Comparison of ENCODE assay signal across 15 cellular contexts in the genomic region with DNA sequence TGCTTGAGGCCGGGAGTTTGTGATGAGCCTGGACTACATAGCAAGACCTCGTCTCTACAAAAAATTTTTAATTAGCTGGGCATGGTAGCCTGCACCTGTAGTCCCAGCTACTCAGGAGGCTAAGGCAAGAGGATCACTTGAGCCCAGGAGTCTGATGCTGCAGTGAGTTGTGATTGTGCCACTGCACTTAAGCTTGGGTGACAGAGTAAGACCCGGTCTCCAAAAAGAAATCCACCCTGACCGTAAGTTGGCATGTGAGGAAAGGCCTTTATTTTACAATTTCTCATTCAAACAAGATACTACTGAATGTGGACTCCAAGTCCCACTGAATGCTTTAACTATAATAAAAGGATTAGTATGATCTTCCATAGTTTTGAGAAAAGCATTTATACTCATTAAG. TPM values are rescaled to one million over a fixed set of nuclear protein-coding genes. Genes with fewer than 3 reads are reported as not detected.
DNase-seq lines count a peak whose midpoint lies in the region; ATAC-seq, FAIRE-seq and TF ChIP-seq lines count a peak whose summit lies in the region.
"Had no signal": no experiment of that assay in that cellular context is flagged by ENCODE, and none has a peak within 500 bp of the region (broad histone marks: within the 10 kb centered on the region; RNA-seq: fewer than 3 reads in every experiment).

No MANE protein-coding gene starts in this region.

- H3K4me3 ChIP-seq in K562: no peak overlapping the region
- no peak overlapping the region for H3K4me3 ChIP-seq in WERI-Rb-1 (ENCODE audit: low read depth, low read length)
- H3K4me3 ChIP-seq: HAP-1 had no signal

- 89% methylated on average over 4 of the region's 4 CpGs for WGBS in K562 (ENCODE audit: insufficient coverage, low coverage, missing lambda C conversion rate)

- POLR2A ChIA-PET in K562 (lab: Yijun Ruan, JAX): interaction anchor here (0.8 kb wide), 1 partner anchor 14 kb away, joined by 6 read pairs; no protein-coding TSS in a partner anchor

- H3K36me3 Mint-ChIP-seq in activated naive CD4-positive, alpha-beta T cell treated with anti-CD3 and anti-CD28 coated beads, Interleukin-2, amount 50 U/mL, for 24 hours: peaks cover 13% of the 10 kb centered on the region
- peaks cover 43% of the 10 kb centered on the region for H3K36me3 Mint-ChIP-seq in stimulated activated naive CD8-positive, alpha-beta T cell treated with anti-CD3 and anti-CD28 coated beads, Interleukin-15, Interleukin-2, amounts not matched to agents 100 ng/mL and 50 ng/mL, for 24 hours (ENCODE audit: low read depth)

- no peak overlapping the region for H3K9ac ChIP-seq in K562 (ENCODE audit: insufficient read depth in 1 of 2, low read depth in 2 of 2, low read length in 2 of 2)

- FAIRE-seq in K562 (lab: Jason Lieb, UNC): no peak
- FAIRE-seq: D721Med, G401.6, GM12891, GM19239 had no signal

- H3K9me1 ChIP-seq in K562 (ENCODE audit: control insufficient read depth, insufficient read depth, low read length): no peaks in the 10 kb centered on the region

- peak overlapping the region; percentile 35 for H3K27ac Mint-ChIP-seq in activated naive CD4-positive, alpha-beta T cell treated with anti-CD3 and anti-CD28 coated beads, Interleukin-2, amount 50 U/mL, for 24 hours
- H3K27ac Mint-ChIP-seq in stimulated activated naive CD8-positive, alpha-beta T cell treated with anti-CD3 and anti-CD28 coated beads, Interleukin-15, Interleukin-2, amounts not matched to agents 100 ng/mL and 50 ng/mL, for 24 hours: peak overlapping the region; percentile 0
- no peak overlapping the region for H3K27ac Mint-ChIP-seq in stimulated activated naive CD8-positive, alpha-beta T cell treated with anti-CD3 and anti-CD28 coated beads, Interleukin-15, amount 100 ng/mL, for 72 hours
- H3K27ac Mint-ChIP-seq: B cell had no signal

- no peak overlapping the region for H3K27ac ChIP-seq in K562 (ENCODE audit: extremely low read depth, low read depth, low read length)
- no peak overlapping the region for H3K27ac ChIP-seq in WERI-Rb-1

- H3K9me3 ChIP-seq in K562 (replicated peaks; ENCODE audit: control insufficient read depth, insufficient read depth, low read depth, low read length): no peaks in the 10 kb centered on the region
- H3K9me3 ChIP-seq in WERI-Rb-1 (ENCODE audit: severe bottlenecking): no peaks in the 10 kb centered on the region
- H3K9me3 ChIP-seq: Caco-2, HAP-1 had no signal

- H3K27me3 ChIP-seq in K562 (ENCODE audit: control insufficient read depth in 2 of 2, insufficient read depth in 2 of 2, low read length in 2 of 2) (no peaks in the 10 kb centered on the region), WERI-Rb-1 (ENCODE audit: insufficient read depth, low read depth, severe bottlenecking) (no peaks in the 10 kb centered on the region)

- in situ Hi-C loops in K562 (cut with MboI): no loop called here

- no peaks in the 10 kb centered on the region for H3K27me3 Mint-ChIP-seq in activated naive CD4-positive, alpha-beta T cell treated with anti-CD3 and anti-CD28 coated beads, Interleukin-2, amount 50 U/mL, for 24 hours
- no peaks in the 10 kb centered on the region for H3K27me3 Mint-ChIP-seq in stimulated activated naive CD8-positive, alpha-beta T cell treated with anti-CD3 and anti-CD28 coated beads, Interleukin-15, Interleukin-2, amounts not matched to agents 100 ng/mL and 50 ng/mL, for 24 hours
- no peaks in the 10 kb centered on the region for H3K27me3 Mint-ChIP-seq in stimulated activated naive CD8-positive, alpha-beta T cell treated with anti-CD3 and anti-CD28 coated beads, Interleukin-15, amount 100 ng/mL, for 72 hours
- H3K27me3 Mint-ChIP-seq: B cell; CD4-positive, CD25-positive, alpha-beta regulatory T cell had no signal

- no TSS peak for BruUV-seq in K562 (replicated peaks; lab: Mats Ljungman, UMichigan)

- no peak overlapping the region for H2AFZ ChIP-seq in K562 (ENCODE audit: low read depth, low read length)

- no peak for ATAC-seq in stimulated activated naive CD8-positive, alpha-beta T cell treated with anti-CD3 and anti-CD28 coated beads, Interleukin-15, amount 100 ng/mL, for 72 hours
- no peak for ATAC-seq in K562

- peaks cover 8% of the 10 kb centered on the region for H3K4me1 Mint-ChIP-seq in activated naive CD4-positive, alpha-beta T cell treated with anti-CD3 and anti-CD28 coated beads, Interleukin-2, amount 50 U/mL, for 24 hours
- H3K4me1 Mint-ChIP-seq in stimulated activated naive CD8-positive, alpha-beta T cell treated with anti-CD3 and anti-CD28 coated beads, Interleukin-15, Interleukin-2, amounts not matched to agents 100 ng/mL and 50 ng/mL, for 24 hours (ENCODE audit: low read depth): peaks cover 9% of the 10 kb centered on the region
- peaks cover 8% of the 10 kb centered on the region for H3K4me1 Mint-ChIP-seq in stimulated activated naive CD8-positive, alpha-beta T cell treated with anti-CD3 and anti-CD28 coated beads, Interleukin-15, amount 100 ng/mL, for 72 hours
- H3K4me1 Mint-ChIP-seq: B cell had no signal

- no peak overlapping the region for H3K4me3 Mint-ChIP-seq in activated naive CD4-positive, alpha-beta T cell treated with anti-CD3 and anti-CD28 coated beads, Interleukin-2, amount 50 U/mL, for 24 hours
- no peak overlapping the region for H3K4me3 Mint-ChIP-seq in stimulated activated naive CD8-positive, alpha-beta T cell treated with anti-CD3 and anti-CD28 coated beads, Interleukin-15, Interleukin-2, amounts not matched to agents 100 ng/mL and 50 ng/mL, for 24 hours
- no peak overlapping the region for H3K4me3 Mint-ChIP-seq in stimulated activated naive CD8-positive, alpha-beta T cell treated with anti-CD3 and anti-CD28 coated beads, Interleukin-15, amount 100 ng/mL, for 72 hours
- H3K4me3 Mint-ChIP-seq: B cell; CD4-positive, CD25-positive, alpha-beta regulatory T cell had no signal

- no peaks in the 10 kb centered on the region for H3K4me1 ChIP-seq in K562 (replicated peaks in 1 of 2; ENCODE audit: control insufficient read depth in 2 of 2, insufficient read depth in 2 of 2, low read length in 2 of 2)
- H3K4me1 ChIP-seq: Caco-2, HAP-1 had no signal

- H4K20me1 ChIP-seq in K562 (replicated peaks; ENCODE audit: control insufficient read depth, insufficient read depth, low read length): no peaks in the 10 kb centered on the region

- DNase-seq in activated naive CD4-positive, alpha-beta T cell (lab: John Stamatoyannopoulos, UW): no peak
- DNase-seq in stimulated activated naive CD8-positive, alpha-beta T cell treated with anti-CD3 and anti-CD28 coated beads, Interleukin-15, amount 100 ng/mL, for 72 hours: no peak
- no peak for DNase-seq in K562 (ENCODE audit: extremely low read depth in 1 of 4, low spot score in 3 of 4)
- DNase-seq in WERI-Rb-1: no peak
- DNase-seq: C1 segment of cervical spinal cord; Caco-2; CD4-positive, CD25-positive, alpha-beta regulatory T cell had no signal

- CTCF ChIA-PET in K562 (lab: Yijun Ruan, JAX; ENCODE audit: low intra/inter-chr PET ratio): no interaction called here

- H3K36me3 ChIP-seq in K562 (ENCODE audit: control insufficient read depth, insufficient read depth, low read length) (peaks cover 38% of the 10 kb centered on the region; the same call in 2 of the 3 replicates), WERI-Rb-1 (peaks cover 22% of the 10 kb centered on the region)

- TF ChIP-seq EP300 in K562 (IDR thresholded peaks at IDR 0.05; ENCODE audit: low read length): no peak

- no peak for TF ChIP-seq POLR2A in K562 (conservative IDR thresholded peaks at IDR 0.05)

- no peak for TF ChIP-seq CTCF in K562 (IDR thresholded peaks at IDR 0.05 in 2 of 3, conservative IDR thresholded peaks at IDR 0.05 in 1 of 3; ENCODE audit: insufficient read depth in 2 of 3, low read depth in 1 of 3, low read length in 3 of 3)
- no peak for TF ChIP-seq CTCF in WERI-Rb-1 (IDR thresholded peaks at IDR 0.05; ENCODE audit: low read depth, low read length)

- no peak for TF ChIP-seq RAD21 in K562 (CRISPR knock-in tag; conservative IDR thresholded peaks at IDR 0.05 in 1 of 2, IDR thresholded peaks at IDR 0.05 in 1 of 2)

- H3K4me2 ChIP-seq in K562 (ENCODE audit: insufficient read depth, low read length): no peak overlapping the region

- intact Hi-C loops in K562 (cut with micrococcal nuclease): no loop called here

- no peaks in the 10 kb centered on the region for H3K9me3 Mint-ChIP-seq in activated naive CD4-positive, alpha-beta T cell treated with anti-CD3 and anti-CD28 coated beads, Interleukin-2, amount 50 U/mL, for 24 hours
- no peaks in the 10 kb centered on the region for H3K9me3 Mint-ChIP-seq in stimulated activated naive CD8-positive, alpha-beta T cell treated with anti-CD3 and anti-CD28 coated beads, Interleukin-15, Interleukin-2, amounts not matched to agents 100 ng/mL and 50 ng/mL, for 24 hours
- H3K9me3 Mint-ChIP-seq in stimulated activated naive CD8-positive, alpha-beta T cell treated with anti-CD3 and anti-CD28 coated beads, Interleukin-15, amount 100 ng/mL, for 72 hours: no peaks in the 10 kb centered on the region

- H3K79me2 ChIP-seq in K562 (ENCODE audit: control insufficient read depth, insufficient read depth, low read length): no peaks in the 10 kb centered on the region

RNA-seq across cellular contexts. Expression of gene PSMA6, which starts 27.3 kb away (rescaled TPM):
- total RNA-seq in K562 (2011; cell fraction: chromatin; rRNA removed; ENCODE audit: low replicate concordance): 38.7 and 60.7 TPM in 2 replicates
- total RNA-seq in K562 (2011; cell fraction: nucleolus; rRNA removed): 47.8 and 50.5 TPM in 2 replicates
- 58.6 and 80.4 TPM in 2 replicates for total RNA-seq in K562 (2011; cell fraction: nucleoplasm; rRNA removed)
- total RNA-seq in K562 (2014; rRNA removed) (164 and 210 TPM in 2 replicates), K562 (2014; rRNA removed; fragmentation: Illumina TruSeq; extraction: Trizol) (234 and 271 TPM in 2 replicates), K562 (2015; rRNA removed; fragmentation: Illumina TruSeq; extraction: Trizol) (279 and 288 TPM in 2 replicates), K562 (2021) (258 and 274 TPM in 2 replicates)
- polyA plus RNA-seq in K562 (2011; rRNA removed) (318 and 452 TPM in 2 replicates), K562 (2014; fragmentation: Illumina TruSeq; extraction: Trizol) (292 and 301 TPM in 2 replicates), K562 (2014; fragmentation: Nextera tagmentation; extraction: Ambion mirVana) (100 to 1,000 TPM; 922 to 952 TPM), K562 (2014; rRNA removed) (274 and 283 TPM in 2 replicates)
- 167 and 229 TPM in 2 replicates for polyA plus RNA-seq in K562 (2011; cell fraction: cytosol; rRNA removed)
- 54.4 and 95.7 TPM in 2 replicates for polyA plus RNA-seq in K562 (2011; cell fraction: nucleus; rRNA removed)
- polyA plus RNA-seq in K562 (2012): 203 and 288 TPM in 2 replicates
- 166 and 169 TPM in 2 replicates for polyA minus RNA-seq in K562 (2011; rRNA and poly(A)+ RNA removed)
- 78.1 and 98.1 TPM in 2 replicates for polyA minus RNA-seq in K562 (2011; cell fraction: cytosol; rRNA and poly(A)+ RNA removed)
- polyA minus RNA-seq in K562 (2011; cell fraction: nucleus; rRNA and poly(A)+ RNA removed): 17.6 and 42.8 TPM in 2 replicates

Comparison
In these comparisons a context has a peak if more than half of its experiments do, and no peak if none do; other contexts are left out.
1. H3K27ac Mint-ChIP-seq: peak in activated naive CD4-positive, alpha-beta T cell treated with anti-CD3 and anti-CD28 coated beads, Interleukin-2, amount 50 U/mL, for 24 hours (single experiment) and stimulated activated naive CD8-positive, alpha-beta T cell treated with anti-CD3 and anti-CD28 coated beads, Interleukin-15, Interleukin-2, amounts not matched to agents 100 ng/mL and 50 ng/mL, for 24 hours (single experiment); none in stimulated activated naive CD8-positive, alpha-beta T cell treated with anti-CD3 and anti-CD28 coated beads, Interleukin-15, amount 100 ng/mL, for 72 hours (0 of 2).